Comparison of ENCODE assay signal across 15 cellular contexts in genomic region chr2:168035458-168035857, GRCh38.
DNase-seq lines count a peak whose midpoint lies in the region; ATAC-seq and TF ChIP-seq lines count a peak whose summit lies in the region.
"Had no signal": no experiment of that assay in that cellular context is flagged by ENCODE, and none has a peak within 500 bp of the region (broad histone marks: within the 10 kb centered on the region; RNA-seq: fewer than 3 reads in every experiment).

No MANE protein-coding gene starts in this region.

- peak overlapping the region; percentile 20; the same call in 1 of the 2 replicates for H3K4me2 ChIP-seq in MM.1S (ENCODE audit: low read depth, low read length)

- no peak overlapping the region for H3K27ac Mint-ChIP-seq in naive thymus-derived CD8-positive, alpha-beta T cell
- H3K27ac Mint-ChIP-seq: activated naive CD8-positive, alpha-beta T cell treated with anti-CD3 and anti-CD28 coated beads, Interleukin-2, amount 10 ng/mL, durations not matched to agents 7 days and 5 days; WTC11 had no signal

- H3K4me1 ChIP-seq in MM.1S (ENCODE audit: low read length) (peaks cover 13% of the 10 kb centered on the region), adrenal gland (replicated peaks in 1 of 2) (no peaks in the 10 kb centered on the region), right atrium auricular region (no peaks in the 10 kb centered on the region)
- H3K4me1 ChIP-seq: heart right ventricle had no signal

- POLR2A ChIA-PET in naive thymus-derived CD8-positive, alpha-beta T cell (lab: Charles Lee), result no interaction called here

- DNase-seq in GM12865 (ENCODE audit: low read depth) (peak; percentile 42), MM.1S (no peak), adrenal gland (no peak), right atrium auricular region (ENCODE audit: low spot score) (no peak)
- DNase-seq in naive thymus-derived CD8-positive, alpha-beta T cell, result no peak
- DNase-seq: activated naive CD8-positive, alpha-beta T cell treated with anti-CD3 and anti-CD28 coated beads, Interleukin-2, amount 10 ng/mL, durations not matched to agents 7 days and 5 days; effector CD4-positive, alpha-beta T cell; heart right ventricle; mesendoderm; sigmoid colon had no signal

- no peaks in the 10 kb centered on the region for H3K36me3 ChIP-seq in MM.1S (replicated peaks; ENCODE audit: insufficient read depth, low read length)
- no peaks in the 10 kb centered on the region for H3K36me3 ChIP-seq in adrenal gland (replicated peaks in 1 of 2)
- H3K36me3 ChIP-seq in right atrium auricular region, result no peaks in the 10 kb centered on the region
- H3K36me3 ChIP-seq: sigmoid colon had no signal

- TF ChIP-seq POLR2A in adrenal gland (IDR thresholded peaks at IDR 0.05), result no peak

- H3K9me3 Mint-ChIP-seq in naive thymus-derived CD8-positive, alpha-beta T cell, result no peaks in the 10 kb centered on the region
- H3K9me3 Mint-ChIP-seq: activated naive CD8-positive, alpha-beta T cell treated with anti-CD3 and anti-CD28 coated beads, Interleukin-2, amount 10 ng/mL, durations not matched to agents 7 days and 5 days; WTC11 had no signal

- no peaks in the 10 kb centered on the region for H3K9me2 ChIP-seq in MM.1S (replicated peaks; ENCODE audit: insufficient read depth, low read length)

- no peaks in the 10 kb centered on the region for H4K20me1 ChIP-seq in MM.1S (ENCODE audit: insufficient read depth, low read length)

- peaks cover 3 to 13% (median 6%) of the 10 kb centered on the region in 4 donors for H3K4me1 Mint-ChIP-seq in naive thymus-derived CD8-positive, alpha-beta T cell
- H3K4me1 Mint-ChIP-seq: WTC11 had no signal

- peak overlapping the region in 1 of 10 donors; percentile 52 for H3K4me3 Mint-ChIP-seq in naive thymus-derived CD8-positive, alpha-beta T cell
- H3K4me3 Mint-ChIP-seq: activated naive CD8-positive, alpha-beta T cell treated with anti-CD3 and anti-CD28 coated beads, Interleukin-2, amount 10 ng/mL, durations not matched to agents 7 days and 5 days; WTC11 had no signal

- H3K79me2 ChIP-seq in MM.1S (ENCODE audit: low read length), result no peaks in the 10 kb centered on the region

- H3K9me3 ChIP-seq in MM.1S (replicated peaks; ENCODE audit: insufficient read depth, low read length) (no peaks in the 10 kb centered on the region), adrenal gland (replicated peaks in 1 of 3) (no peaks in the 10 kb centered on the region), right atrium auricular region (no peaks in the 10 kb centered on the region)
- H3K9me3 ChIP-seq: heart right ventricle, sigmoid colon had no signal

- peaks cover 0 to 61% (median 31%) of the 10 kb centered on the region in 3 donors for H3K36me3 Mint-ChIP-seq in naive thymus-derived CD8-positive, alpha-beta T cell
- H3K36me3 Mint-ChIP-seq: WTC11 had no signal

- intact Hi-C loops in adrenal gland (cut with DNase I), result no loop called here

- H3K4me3 ChIP-seq in GM12865 (ENCODE audit: low read depth, low read length) (0 out of 2 replicates have a peak overlapping the region, but pooled peaks have one; percentile 4), MM.1S (ENCODE audit: low read length) (no peak overlapping the region), adrenal gland (no peak overlapping the region), right atrium auricular region (no peak overlapping the region)
- H3K4me3 ChIP-seq: heart right ventricle, sigmoid colon had no signal

- no peak overlapping the region for H2AFZ ChIP-seq in MM.1S (ENCODE audit: low read length)

- no peak overlapping the region for H3K9ac ChIP-seq in MM.1S (ENCODE audit: low read length)

- TF ChIP-seq CTCF in GM12865 (IDR thresholded peaks at IDR 0.05; ENCODE audit: insufficient read depth, low read depth, low read length, missing control alignments), result no peak
- TF ChIP-seq CTCF in MM.1S (IDR thresholded peaks at IDR 0.05; ENCODE audit: low read length), result no peak
- TF ChIP-seq CTCF in adrenal gland (IDR thresholded peaks at IDR 0.05), result no peak
- no peak for TF ChIP-seq CTCF in right atrium auricular region (IDR thresholded peaks at IDR 0.05)

- H3K27ac ChIP-seq in MM.1S (ENCODE audit: low read length) (no peak overlapping the region), adrenal gland (no peak overlapping the region), right atrium auricular region (no peak overlapping the region)
- H3K27ac ChIP-seq: heart right ventricle, sigmoid colon had no signal

- H3K27me3 ChIP-seq in MM.1S (replicated peaks; ENCODE audit: insufficient read depth, low read length), result no peaks in the 10 kb centered on the region
- no peaks in the 10 kb centered on the region for H3K27me3 ChIP-seq in adrenal gland
- no peaks in the 10 kb centered on the region for H3K27me3 ChIP-seq in right atrium auricular region
- H3K27me3 ChIP-seq: heart right ventricle, sigmoid colon had no signal

- H3F3A ChIP-seq in MM.1S (ENCODE audit: insufficient read depth, low read length), result peaks cover 8% of the 10 kb centered on the region

- WGBS in adrenal gland, 4 donors, result 93 to 96% (median 94%) methylated on average over 5 of the region's 5 CpGs

- H3K27me3 Mint-ChIP-seq in naive thymus-derived CD8-positive, alpha-beta T cell, result no peaks in the 10 kb centered on the region
- H3K27me3 Mint-ChIP-seq: activated naive CD8-positive, alpha-beta T cell treated with anti-CD3 and anti-CD28 coated beads, Interleukin-2, amount 10 ng/mL, durations not matched to agents 7 days and 5 days had no signal

- ATAC-seq in GM19351 (IDR thresholded peaks at IDR 0.05; ENCODE audit: unreplicated experiment) (peak; percentile 63), HG02885 (IDR thresholded peaks at IDR 0.05; ENCODE audit: poor library complexity, unreplicated experiment) (peak; percentile 58), HG03196 (IDR thresholded peaks at IDR 0.05; ENCODE audit: unreplicated experiment) (no peak)
- ATAC-seq in naive thymus-derived CD8-positive, alpha-beta T cell, result no peak
- ATAC-seq: heart right ventricle, Right ventricle myocardium inferior, WTC11 had no signal

Comparison
In these comparisons a context has a peak if more than half of its experiments do, and no peak if none do; other contexts are left out.
1. ATAC-seq: peak in GM19351 (single experiment) and HG02885 (single experiment); none in naive thymus-derived CD8-positive, alpha-beta T cell (0 of 2) and HG03196 (single experiment).